ENCODE assay signal across 1 cellular context in the genomic region with DNA sequence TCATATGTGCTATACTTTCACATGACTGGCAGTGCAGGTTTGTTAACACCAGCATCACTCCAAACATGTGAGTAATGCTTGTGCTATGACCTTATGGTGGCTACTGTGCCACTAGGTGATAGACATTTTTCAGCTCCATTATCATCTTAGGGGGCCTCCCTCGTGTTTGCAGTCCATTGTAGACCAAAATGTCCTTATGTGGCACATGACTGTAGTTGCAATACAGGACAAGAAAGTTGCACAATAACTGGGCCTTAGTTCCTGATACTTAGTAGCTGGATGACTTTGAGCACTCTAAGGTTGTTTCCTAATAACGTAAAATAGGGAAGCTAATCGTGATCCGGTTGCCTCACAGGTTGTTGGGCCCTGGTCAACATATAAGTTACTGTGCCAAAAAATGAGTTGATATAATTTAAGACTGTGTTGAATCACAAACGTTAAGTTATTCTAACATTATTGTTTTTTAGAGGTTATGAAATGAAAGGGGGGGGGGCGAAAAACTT.
TF ChIP-seq lines count a peak whose summit lies in the region.

No MANE protein-coding gene starts in this region.

TF ChIP-seq in HEK293, 187 proteins besides CTCF, POLR2A, EP300 and RAD21 (continued from another document):
- TF ChIP-seq, protein P1, sequence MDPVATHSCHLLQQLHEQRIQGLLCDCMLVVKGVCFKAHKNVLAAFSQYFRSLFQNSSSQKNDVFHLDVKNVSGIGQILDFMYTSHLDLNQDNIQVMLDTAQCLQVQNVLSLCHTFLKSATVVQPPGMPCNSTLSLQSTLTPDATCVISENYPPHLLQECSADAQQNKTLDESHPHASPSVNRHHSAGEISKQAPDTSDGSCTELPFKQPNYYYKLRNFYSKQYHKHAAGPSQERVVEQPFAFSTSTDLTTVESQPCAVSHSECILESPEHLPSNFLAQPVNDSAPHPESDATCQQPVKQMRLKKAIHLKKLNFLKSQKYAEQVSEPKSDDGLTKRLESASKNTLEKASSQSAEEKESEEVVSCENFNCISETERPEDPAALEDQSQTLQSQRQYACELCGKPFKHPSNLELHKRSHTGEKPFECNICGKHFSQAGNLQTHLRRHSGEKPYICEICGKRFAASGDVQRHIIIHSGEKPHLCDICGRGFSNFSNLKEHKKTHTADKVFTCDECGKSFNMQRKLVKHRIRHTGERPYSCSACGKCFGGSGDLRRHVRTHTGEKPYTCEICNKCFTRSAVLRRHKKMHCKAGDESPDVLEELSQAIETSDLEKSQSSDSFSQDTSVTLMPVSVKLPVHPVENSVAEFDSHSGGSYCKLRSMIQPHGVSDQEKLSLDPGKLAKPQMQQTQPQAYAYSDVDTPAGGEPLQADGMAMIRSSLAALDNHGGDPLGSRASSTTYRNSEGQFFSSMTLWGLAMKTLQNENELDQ (tag by site-specific recombination; IDR thresholded peaks at IDR 0.05; ENCODE audit: low read depth): no peak
- TF ChIP-seq ZNF76 (tag by site-specific recombination; IDR thresholded peaks at IDR 0.05; ENCODE audit: borderline replicate concordance, low read depth): no peak
- TF ChIP-seq WT1 (tag by site-specific recombination; IDR thresholded peaks at IDR 0.05): no peak
- TF ChIP-seq ZNF549 (tag by site-specific recombination; IDR thresholded peaks at IDR 0.05): no peak
- TF ChIP-seq YY2 (tag by site-specific recombination; IDR thresholded peaks at IDR 0.05): peak; percentile 20; the same call in 1 of the 2 replicates
- TF ChIP-seq ZNF354C (tag by site-specific recombination; IDR thresholded peaks at IDR 0.05; ENCODE audit: borderline replicate concordance, low read depth): no peak
- TF ChIP-seq, protein P2, sequence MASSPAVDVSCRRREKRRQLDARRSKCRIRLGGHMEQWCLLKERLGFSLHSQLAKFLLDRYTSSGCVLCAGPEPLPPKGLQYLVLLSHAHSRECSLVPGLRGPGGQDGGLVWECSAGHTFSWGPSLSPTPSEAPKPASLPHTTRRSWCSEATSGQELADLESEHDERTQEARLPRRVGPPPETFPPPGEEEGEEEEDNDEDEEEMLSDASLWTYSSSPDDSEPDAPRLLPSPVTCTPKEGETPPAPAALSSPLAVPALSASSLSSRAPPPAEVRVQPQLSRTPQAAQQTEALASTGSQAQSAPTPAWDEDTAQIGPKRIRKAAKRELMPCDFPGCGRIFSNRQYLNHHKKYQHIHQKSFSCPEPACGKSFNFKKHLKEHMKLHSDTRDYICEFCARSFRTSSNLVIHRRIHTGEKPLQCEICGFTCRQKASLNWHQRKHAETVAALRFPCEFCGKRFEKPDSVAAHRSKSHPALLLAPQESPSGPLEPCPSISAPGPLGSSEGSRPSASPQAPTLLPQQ (tag by site-specific recombination; IDR thresholded peaks at IDR 0.05): 0 out of 2 replicates have a peak, but pooled peaks have one; percentile 3
- TF ChIP-seq ZNF677 (tag by site-specific recombination; IDR thresholded peaks at IDR 0.05): no peak
- TF ChIP-seq EGR2 (tag by site-specific recombination; IDR thresholded peaks at IDR 0.05; ENCODE audit: low read depth): no peak
- TF ChIP-seq ZNF776 (tag by site-specific recombination; IDR thresholded peaks at IDR 0.05; ENCODE audit: borderline replicate concordance): no peak
- no peak for TF ChIP-seq ZNF521 (tag by site-specific recombination; IDR thresholded peaks at IDR 0.05)
- no peak for TF ChIP-seq ZNF596 (tag by site-specific recombination; IDR thresholded peaks at IDR 0.05)
- no peak for TF ChIP-seq ZNF16 (tag by site-specific recombination; IDR thresholded peaks at IDR 0.05; ENCODE audit: low read depth)
- TF ChIP-seq ZNF350 (tag by site-specific recombination; IDR thresholded peaks at IDR 0.05): no peak
TF ChIP-seq in HEK293: peak in this region for 7.
